ENCODE assay signal across 8 cellular contexts in the genomic region with DNA sequence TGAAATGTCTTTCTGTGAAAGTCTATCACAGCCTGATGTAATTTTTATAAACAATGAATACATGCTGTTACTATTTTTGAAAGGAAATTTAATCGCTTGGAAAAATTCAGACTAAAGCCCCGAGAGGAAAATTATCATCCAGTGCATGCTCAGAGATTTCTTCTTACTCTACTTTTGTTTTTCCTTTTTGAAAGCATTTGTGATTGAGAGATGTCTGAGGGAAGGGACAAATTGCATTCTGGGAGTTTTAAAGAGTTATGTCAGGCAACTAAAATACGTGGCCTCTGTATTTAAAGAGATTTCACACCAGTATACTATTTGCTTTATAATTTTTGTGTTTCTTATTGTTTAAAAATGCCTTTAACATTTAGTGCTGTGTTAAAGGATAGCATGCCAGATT. TPM values are rescaled to one million over a fixed set of nuclear protein-coding genes. Genes with fewer than 3 reads are reported as not detected.
DNase-seq lines count a peak whose midpoint lies in the region; ATAC-seq and TF ChIP-seq lines count a peak whose summit lies in the region.

No MANE protein-coding gene starts in this region.

- peak overlapping the region; percentile 77 for H3K4me3 ChIP-seq in CD4-positive, CD25-positive, alpha-beta regulatory T cell (ENCODE audit: low read depth, low read length)
- peak overlapping the region in 2 of 3 donors; percentile 71 to 83 for H3K4me3 ChIP-seq in breast epithelium
- peak overlapping the region; percentile 37 for H3K4me3 ChIP-seq in naive thymus-derived CD4-positive, alpha-beta T cell (ENCODE audit: low read length)

- no peaks in the 10 kb centered on the region for H3K36me3 ChIP-seq in CD4-positive, CD25-positive, alpha-beta regulatory T cell (ENCODE audit: control insufficient read depth, insufficient read depth, low read length)
- no peaks in the 10 kb centered on the region for H3K36me3 ChIP-seq in breast epithelium
- H3K36me3 ChIP-seq in naive thymus-derived CD4-positive, alpha-beta T cell (ENCODE audit: control insufficient read depth in 2 of 3, insufficient read depth in 3 of 3, low read length in 3 of 3): no peaks in the 10 kb centered on the region

- H3K27me3 Mint-ChIP-seq in CD4-positive, CD25-positive, alpha-beta regulatory T cell: no peaks in the 10 kb centered on the region
- no peaks in the 10 kb centered on the region for H3K27me3 Mint-ChIP-seq in naive thymus-derived CD4-positive, alpha-beta T cell

- no peaks in the 10 kb centered on the region for H3K9me3 Mint-ChIP-seq in CD4-positive, CD25-positive, alpha-beta regulatory T cell
- H3K9me3 Mint-ChIP-seq in naive thymus-derived CD4-positive, alpha-beta T cell: peaks cover 0 to 3% (median 0%) of the 10 kb centered on the region in 11 donors

- intact Hi-C loops in breast epithelium (cut with DNase I; ENCODE audit: low total_unique reads) (no loop called here), head of caudate nucleus (cut with DNase I) (no loop called here)
- intact Hi-C loops in naive thymus-derived CD4-positive, alpha-beta T cell (cut with micrococcal nuclease): loop anchor here in 1 of 2 donors (2.0 to 5.0 kb wide), 2 partner anchors 366 to 481 kb away; a partner anchor contains a TSS

- POLR2A ChIA-PET in naive thymus-derived CD4-positive, alpha-beta T cell (lab: Charles Lee): interaction anchor here (3.2 kb wide), 1 partner anchor 94 kb away, joined by 15 read pairs; a partner anchor contains a TSS

- H3K4me1 ChIP-seq in CD4-positive, CD25-positive, alpha-beta regulatory T cell (ENCODE audit: control insufficient read depth, insufficient read depth, low read length, poor library complexity, severe bottlenecking): peaks cover 34% of the 10 kb centered on the region
- peaks cover 3 to 10% of the 10 kb centered on the region in 2 donors for H3K4me1 ChIP-seq in breast epithelium
- H3K4me1 ChIP-seq in naive thymus-derived CD4-positive, alpha-beta T cell (ENCODE audit: control insufficient read depth in 2 of 2, insufficient read depth in 2 of 2, low read length in 2 of 2): peaks cover 24 to 27% of the 10 kb centered on the region in 2 donors

- DNase-seq in CD4-positive, CD25-positive, alpha-beta regulatory T cell: peak in 2 of 3 donors; percentile 36 to 71
- peak; percentile 32 for DNase-seq in LHCN-M2 (ENCODE audit: low read depth)
- DNase-seq in breast epithelium (ENCODE audit: low spot score in 2 of 2): no peak
- peak in 5 of 9 donors; percentile 9 to 47 (median 38) for DNase-seq in naive thymus-derived CD4-positive, alpha-beta T cell
- DNase-seq in H4 (ENCODE audit: low spot score): no peak
- no peak for DNase-seq in NCI-H1417 (lab: John Stamatoyannopoulos, UW)
- no peak for DNase-seq in NK-92 (lab: John Stamatoyannopoulos, UW; ENCODE audit: unreplicated experiment)
- no peak for DNase-seq in head of caudate nucleus

- H3K4me1 Mint-ChIP-seq in CD4-positive, CD25-positive, alpha-beta regulatory T cell: peaks cover 26 to 61% (median 36%) of the 10 kb centered on the region in 4 donors
- H3K4me1 Mint-ChIP-seq in naive thymus-derived CD4-positive, alpha-beta T cell: peaks cover 9 to 71% (median 54%) of the 10 kb centered on the region in 7 donors

- peak overlapping the region; percentile 93 to 96 (median 96) for H3K27ac Mint-ChIP-seq in CD4-positive, CD25-positive, alpha-beta regulatory T cell
- peak overlapping the region; percentile 86 to 99 (median 93) for H3K27ac Mint-ChIP-seq in naive thymus-derived CD4-positive, alpha-beta T cell

- ATAC-seq in CD4-positive, CD25-positive, alpha-beta regulatory T cell (ENCODE audit: low read depth in 2 of 2): no peak
- ATAC-seq in naive thymus-derived CD4-positive, alpha-beta T cell: no peak

- H3K36me3 Mint-ChIP-seq in CD4-positive, CD25-positive, alpha-beta regulatory T cell: peaks cover 10% of the 10 kb centered on the region
- H3K36me3 Mint-ChIP-seq in naive thymus-derived CD4-positive, alpha-beta T cell: peaks cover under 1 to 14% (median 2%) of the 10 kb centered on the region in 5 donors

- H3K27me3 ChIP-seq in CD4-positive, CD25-positive, alpha-beta regulatory T cell (ENCODE audit: control insufficient read depth, insufficient read depth, low read length): no peaks in the 10 kb centered on the region
- no peaks in the 10 kb centered on the region for H3K27me3 ChIP-seq in breast epithelium
- no peaks in the 10 kb centered on the region for H3K27me3 ChIP-seq in naive thymus-derived CD4-positive, alpha-beta T cell (ENCODE audit: control insufficient read depth in 2 of 2, insufficient read depth in 2 of 2, low read length in 2 of 2)

- no peak for TF ChIP-seq POLR2A in breast epithelium (IDR thresholded peaks at IDR 0.05)

- peak overlapping the region; percentile 94 for H3K27ac ChIP-seq in CD4-positive, CD25-positive, alpha-beta regulatory T cell (ENCODE audit: insufficient read depth, low read length, poor library complexity, severe bottlenecking)
- H3K27ac ChIP-seq in breast epithelium: peak overlapping the region; percentile 99 to 100
- peak overlapping the region; percentile 98 for H3K27ac ChIP-seq in naive thymus-derived CD4-positive, alpha-beta T cell (ENCODE audit: low read depth, low read length)

- CTCF ChIA-PET in naive thymus-derived CD4-positive, alpha-beta T cell (lab: Charles Lee): no interaction called here

- peak overlapping the region; percentile 87 to 91 (median 90) for H3K4me3 Mint-ChIP-seq in CD4-positive, CD25-positive, alpha-beta regulatory T cell
- peak overlapping the region; percentile 73 to 94 (median 82) for H3K4me3 Mint-ChIP-seq in naive thymus-derived CD4-positive, alpha-beta T cell

- no peak for TF ChIP-seq CTCF in breast epithelium (IDR thresholded peaks at IDR 0.05)

- no peaks in the 10 kb centered on the region for H3K9me3 ChIP-seq in CD4-positive, CD25-positive, alpha-beta regulatory T cell (ENCODE audit: control insufficient read depth in 2 of 2, low read length in 2 of 2)
- no peaks in the 10 kb centered on the region for H3K9me3 ChIP-seq in breast epithelium
- no peaks in the 10 kb centered on the region for H3K9me3 ChIP-seq in naive thymus-derived CD4-positive, alpha-beta T cell (ENCODE audit: control insufficient read depth in 2 of 3, low read length in 3 of 3)

RNA-seq across cellular contexts. Expression of a gene that starts 1.4 kb away (rescaled TPM):
- total RNA-seq in CD4-positive, CD25-positive, alpha-beta regulatory T cell: 104 TPM
- polyA plus RNA-seq in CD4-positive, CD25-positive, alpha-beta regulatory T cell: 10 to 100 TPM; 20.4 to 41.6 (median 38.8) TPM
- total RNA-seq in LHCN-M2 (2014; rRNA removed): 22.7 and 23.6 TPM in 2 replicates
- polyA plus RNA-seq in LHCN-M2 (2012): 5.5 TPM
- total RNA-seq in breast epithelium: 10 to 100 TPM; 46.9 to 88.4 (median 67.5) TPM
- 10 to 100 TPM; 52.7 to 68.2 (median 63.3) TPM for total RNA-seq in naive thymus-derived CD4-positive, alpha-beta T cell
- 10 to 100 TPM; 38.1 to 40.0 TPM for polyA plus RNA-seq in naive thymus-derived CD4-positive, alpha-beta T cell
- total RNA-seq in H4 (2014; rRNA removed; shearing (Covaris generic)): 27.1 and 27.2 TPM in 2 replicates

Comparison
In these comparisons a context has a peak if more than half of its experiments do, and no peak if none do; other contexts are left out.
1. DNase-seq: peak in CD4-positive, CD25-positive, alpha-beta regulatory T cell (2 of 3), LHCN-M2 (single experiment) and naive thymus-derived CD4-positive, alpha-beta T cell (5 of 9); none in breast epithelium (0 of 2), H4 (single experiment), NCI-H1417 (0 of 3), NK-92 (single experiment) and head of caudate nucleus (0 of 42).
2. Peak in every context shown above with its lines, with median percentiles within 50 percentile points of each other: H3K27ac ChIP-seq and H3K4me3 ChIP-seq.